In the genomic region with DNA sequence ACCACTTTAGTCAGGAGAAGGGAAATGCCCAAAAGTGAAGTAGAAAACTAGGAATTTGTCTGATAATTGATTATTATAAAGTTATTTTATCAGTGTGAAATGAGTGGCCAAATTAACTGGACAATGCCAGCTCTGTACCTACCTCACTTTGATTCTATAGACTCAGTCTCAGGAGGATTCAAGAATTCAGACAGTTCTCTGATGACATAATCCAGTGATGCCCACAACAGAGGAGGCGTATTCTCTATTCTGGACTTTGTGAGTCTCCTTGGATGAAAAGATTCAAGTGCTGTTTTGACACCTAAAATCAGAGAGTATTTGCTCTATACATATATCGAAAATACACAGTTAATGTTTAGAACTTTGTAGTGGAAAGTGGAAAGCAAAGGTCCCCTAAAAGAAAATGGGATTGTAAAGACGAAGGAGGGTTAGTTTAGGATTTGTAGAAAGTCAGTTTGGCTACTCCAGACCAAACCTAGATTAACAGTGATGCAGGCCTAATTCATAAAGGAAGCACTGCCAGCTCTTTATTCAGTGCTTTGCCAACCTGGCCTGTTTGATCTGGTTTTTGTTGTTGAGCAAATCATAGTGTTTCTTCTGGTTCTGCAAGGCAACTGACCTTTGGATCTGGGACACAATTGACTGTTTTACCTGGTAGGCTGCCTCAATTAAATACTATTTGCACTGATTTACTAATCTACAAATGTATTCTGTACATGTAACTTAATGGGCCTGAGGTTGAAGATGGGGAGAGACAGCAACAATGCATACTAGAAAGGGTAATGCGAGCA, we compare ENCODE assay signal across 12 cellular contexts.
DNase-seq lines count a peak whose midpoint lies in the region; ATAC-seq, FAIRE-seq and TF ChIP-seq lines count a peak whose summit lies in the region.
"Had no signal": no experiment of that assay in that cellular context is flagged by ENCODE, and none has a peak within 500 bp of the region (broad histone marks: within the 10 kb centered on the region; RNA-seq: fewer than 3 reads in every experiment).

No MANE protein-coding gene starts in this region.

- H3K36me3 ChIP-seq in kidney (ENCODE audit: control insufficient read depth in 1 of 2, insufficient read depth in 2 of 2, low read length in 2 of 2), result no peaks in the 10 kb centered on the region
- H3K36me3 ChIP-seq in stomach, result no peaks in the 10 kb centered on the region
- H3K36me3 ChIP-seq: ovary had no signal

- H3K9me3 ChIP-seq in kidney (ENCODE audit: control insufficient read depth in 1 of 2, low read length in 2 of 2) (no peaks in the 10 kb centered on the region), stomach (no peaks in the 10 kb centered on the region)
- H3K9me3 ChIP-seq: ovary had no signal

- H3K9ac ChIP-seq in kidney (ENCODE audit: low read length in 2 of 2), result peak overlapping the region in 1 of 2 donors; percentile 42

- TF ChIP-seq POLR2A in stomach (IDR thresholded peaks at IDR 0.05), result no peak

- POLR2A ChIA-PET in activated CD4-positive, alpha-beta memory T cell treated with anti-CD3 and anti-CD28 coated beads for 36 hours (lab: Charles Lee), result interaction anchor here (0.5 to 26.6 kb wide), 16 partner anchors 8 to 657 kb away, joined by 3 to 584 read pairs (median 4); no protein-coding TSS in a partner anchor
- POLR2A ChIA-PET in HEK293T (lab: Yijun Ruan, JAX), result no interaction called here

- H3K4me1 ChIP-seq in kidney (ENCODE audit: control insufficient read depth in 1 of 2, insufficient read depth in 1 of 2, low read depth in 1 of 2, low read length in 2 of 2) (peaks cover 15 to 40% of the 10 kb centered on the region in 2 donors), stomach (peaks cover 22 to 70% (median 46%) of the 10 kb centered on the region in 4 donors)

- TF ChIP-seq CTCF in kidney (IDR thresholded peaks at IDR 0.05; ENCODE audit: borderline replicate concordance, extremely low read depth, insufficient read depth), result no peak
- no peak for TF ChIP-seq CTCF in stomach (IDR thresholded peaks at IDR 0.05)

- no peak for DNase-seq in activated T-cell treated with anti-CD3 and anti-CD28 coated beads, Interleukin-2, amount 50 U/mL, for 4 hours
- no peak for DNase-seq in activated T-cell treated with anti-CD3 and anti-CD28 coated beads, Interleukin-2, amount 50 U/mL, for 48 hours
- no peak for DNase-seq in activated CD4-positive, alpha-beta memory T cell treated with anti-CD3 and anti-CD28 coated beads for 36 hours
- DNase-seq in kidney (no peak), stomach (peak; percentile 47), HEK293T (ENCODE audit: extremely low spot score) (no peak), GM03348 (ENCODE audit: low spot score) (no peak)
- DNase-seq: NCI-H146; NCI-H526 treated with DMSO at 0.1 percent for 48 hours; ovary; stimulated activated CD8-positive, alpha-beta memory T cell treated with anti-CD3 and anti-CD28 coated beads, Interleukin-4, amount 100 ng/mL, for 48 hours had no signal

- no peaks in the 10 kb centered on the region for H3K9me3 Mint-ChIP-seq in activated T-cell treated with anti-CD3 and anti-CD28 coated beads, Interleukin-2, amount 50 U/mL, for 4 hours
- H3K9me3 Mint-ChIP-seq in activated CD4-positive, alpha-beta memory T cell treated with anti-CD3 and anti-CD28 coated beads for 36 hours, result no peaks in the 10 kb centered on the region

- FAIRE-seq in kidney (lab: Jason Lieb, UNC), result peak; percentile 53

- peak overlapping the region; percentile 60 to 75 for H3K27ac ChIP-seq in kidney (ENCODE audit: low read depth in 2 of 2, low read length in 2 of 2)
- H3K27ac ChIP-seq in stomach, result peak overlapping the region in 4 of 5 donors; percentile 60 to 74 (median 66)
- H3K27ac ChIP-seq: ovary had no signal

- CTCF ChIA-PET in activated CD4-positive, alpha-beta memory T cell treated with anti-CD3 and anti-CD28 coated beads for 36 hours (lab: Charles Lee), result interaction anchor here (0.9 to 2.2 kb wide), 5 partner anchors 10 to 531 kb away, joined by 3 to 7 read pairs (median 4); no protein-coding TSS in a partner anchor
- CTCF ChIA-PET in HEK293T (lab: Yijun Ruan, JAX), result interaction anchor here (1.3 kb wide), 1 partner anchor 15 kb away, joined by 4 read pairs; no protein-coding TSS in a partner anchor

- no peaks in the 10 kb centered on the region for H3K27me3 Mint-ChIP-seq in activated T-cell treated with anti-CD3 and anti-CD28 coated beads, Interleukin-2, amount 50 U/mL, for 4 hours (ENCODE audit: low read depth)
- H3K27me3 Mint-ChIP-seq in activated CD4-positive, alpha-beta memory T cell treated with anti-CD3 and anti-CD28 coated beads for 36 hours, result no peaks in the 10 kb centered on the region

- WGBS in stomach, 5 donors, result 33 to 60% (median 39%) methylated on average over 4 of the region's 4 CpGs

- peaks cover 95% of the 10 kb centered on the region for H3K4me1 Mint-ChIP-seq in activated T-cell treated with anti-CD3 and anti-CD28 coated beads, Interleukin-2, amount 50 U/mL, for 4 hours (ENCODE audit: low read depth)
- H3K4me1 Mint-ChIP-seq in activated CD4-positive, alpha-beta memory T cell treated with anti-CD3 and anti-CD28 coated beads for 36 hours (ENCODE audit: low read depth), result peaks cover 89% of the 10 kb centered on the region

- TF ChIP-seq EP300 in stomach (IDR thresholded peaks at IDR 0.05), result no peak

- peaks cover 83% of the 10 kb centered on the region for H3K36me3 Mint-ChIP-seq in activated T-cell treated with anti-CD3 and anti-CD28 coated beads, Interleukin-2, amount 50 U/mL, for 4 hours (ENCODE audit: insufficient read depth)
- H3K36me3 Mint-ChIP-seq in activated CD4-positive, alpha-beta memory T cell treated with anti-CD3 and anti-CD28 coated beads for 36 hours, result peaks cover 98% of the 10 kb centered on the region

- no peak overlapping the region for H3K4me3 ChIP-seq in kidney (ENCODE audit: low read length in 2 of 2)
- no peak overlapping the region for H3K4me3 ChIP-seq in stomach
- H3K4me3 ChIP-seq: ovary had no signal

- H3K27ac Mint-ChIP-seq in activated CD4-positive, alpha-beta memory T cell treated with anti-CD3 and anti-CD28 coated beads for 36 hours, result peak overlapping the region; percentile 99

- peak overlapping the region; percentile 83 for H3K4me3 Mint-ChIP-seq in activated T-cell treated with anti-CD3 and anti-CD28 coated beads, Interleukin-2, amount 50 U/mL, for 4 hours
- peak overlapping the region; percentile 83 for H3K4me3 Mint-ChIP-seq in activated CD4-positive, alpha-beta memory T cell treated with anti-CD3 and anti-CD28 coated beads for 36 hours

- no peaks in the 10 kb centered on the region for H3K27me3 ChIP-seq in stomach
- H3K27me3 ChIP-seq: ovary had no signal

- no peak for ATAC-seq in activated T-cell treated with anti-CD3 and anti-CD28 coated beads, Interleukin-2, amount 50 U/mL, for 4 hours
- no peak for ATAC-seq in GM19467 (IDR thresholded peaks at IDR 0.05; ENCODE audit: unreplicated experiment)

- intact Hi-C loops in activated CD4-positive, alpha-beta memory T cell treated with anti-CD3 and anti-CD28 coated beads for 36 hours (cut with micrococcal nuclease), result loop anchor here (1.0 to 2.0 kb wide), 3 partner anchors 11 to 43 kb away; no protein-coding TSS in a partner anchor
- intact Hi-C loops in kidney (cut with DNase I), result no loop called here
- intact Hi-C loops in stomach (cut with DNase I; ENCODE audit: low total_unique reads), result no loop called here

TF ChIP-seq in HEK293T, 16 proteins besides CTCF, POLR2A, EP300 and RAD21:
- TF ChIP-seq NFRKB (IDR thresholded peaks at IDR 0.05), result no peak
